Comparison of ENCODE assay signal across 22 cellular contexts in the genomic region with DNA sequence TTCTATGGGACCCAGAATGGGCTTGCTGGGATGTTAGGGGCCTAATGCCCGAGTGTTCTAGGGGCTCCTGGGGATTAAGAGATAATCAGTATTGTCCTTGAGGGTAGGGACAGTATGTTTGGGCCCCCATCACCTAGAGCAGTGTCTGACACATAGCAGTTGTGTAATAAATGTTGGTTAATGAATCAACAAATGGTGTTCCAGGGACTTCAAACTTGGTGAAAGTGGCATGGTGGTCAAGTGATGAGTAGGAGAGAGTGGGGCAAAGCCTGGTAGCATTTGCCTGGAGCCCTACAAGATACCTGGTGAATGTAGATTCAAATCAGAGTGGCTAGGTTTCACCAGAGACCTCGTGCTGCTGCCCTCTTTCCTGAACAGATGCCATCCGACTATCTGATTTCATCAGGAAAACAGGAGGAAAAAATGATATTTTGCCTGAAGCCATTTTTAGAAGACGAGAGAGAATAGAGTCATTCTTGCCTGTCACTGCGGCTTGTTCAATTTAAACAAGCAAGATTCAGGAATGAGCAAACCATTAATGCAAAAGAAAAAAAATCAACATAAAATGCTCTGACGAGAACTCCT.
DNase-seq lines count a peak whose midpoint lies in the region; ATAC-seq, FAIRE-seq and TF ChIP-seq lines count a peak whose summit lies in the region.
"Had no signal": no experiment of that assay in that cellular context is flagged by ENCODE, and none has a peak within 500 bp of the region (broad histone marks: within the 10 kb centered on the region; RNA-seq: fewer than 3 reads in every experiment).

No MANE protein-coding gene starts in this region.

- intact Hi-C loops in endothelial cell of umbilical vein (cut with micrococcal nuclease) = loop anchor here (1.0 to 2.0 kb wide), 2 partner anchors 7 to 396 kb away; a partner anchor contains a TSS

- H3K9me3 Mint-ChIP-seq in activated T-cell treated with anti-CD3 and anti-CD28 coated beads, Interleukin-2, amount 50 U/mL, for 72 hours = no peaks in the 10 kb centered on the region
- H3K9me3 Mint-ChIP-seq: CD4-positive, alpha-beta T cell; H9; neural progenitor cell had no signal

- H3K27me3 ChIP-seq in SJCRH30 (no peaks in the 10 kb centered on the region), endothelial cell of umbilical vein (ENCODE audit: control insufficient read depth in 2 of 2, insufficient read depth in 2 of 2, low read length in 2 of 2) (no peaks in the 10 kb centered on the region), osteoblast (ENCODE audit: insufficient read depth, low read length) (no peaks in the 10 kb centered on the region), MM.1S (replicated peaks; ENCODE audit: insufficient read depth, low read length) (no peaks in the 10 kb centered on the region)
- H3K27me3 ChIP-seq: colonic mucosa, neural progenitor cell had no signal

- peak overlapping the region; percentile 75 for H3K9ac ChIP-seq in endothelial cell of umbilical vein (replicated peaks; ENCODE audit: extremely low read depth, insufficient read depth, low read length)
- H3K9ac ChIP-seq in MM.1S (ENCODE audit: low read length) = no peak overlapping the region
- H3K9ac ChIP-seq: neural progenitor cell had no signal

- H3F3A ChIP-seq in MM.1S (ENCODE audit: insufficient read depth, low read length) = no peaks in the 10 kb centered on the region

- DNase-seq in AG10803 (ENCODE audit: low read depth) (peak; percentile 11), SJCRH30 (peak in 1 of 2 experiments; percentile 38), endothelial cell of umbilical vein (ENCODE audit: low read depth, low spot score) (no peak), osteoblast (ENCODE audit: insufficient read length, low spot score, missing footprints) (no peak), D721Med (ENCODE audit: insufficient read length, low spot score) (no peak), MM.1S (no peak)
- DNase-seq in activated T-cell treated with anti-CD3 and anti-CD28 coated beads, Interleukin-2, amount 50 U/mL, for 72 hours = no peak
- DNase-seq: activated CD8-positive, alpha-beta memory T cell treated with anti-CD3 and anti-CD28 coated beads, Interleukin-2, amount 50 U/mL, for 48 hours; activated gamma-delta T cell; aorta; CD4-positive, alpha-beta T cell; colonic mucosa; H9; left colon; NCI-H1694 treated with DMSO at 0.1 percent for 48 hours; NCI-H510A treated with DMSO at 0.1 percent for 48 hours; T-helper 1 cell had no signal

- no peak overlapping the region for H3K4me3 Mint-ChIP-seq in activated T-cell treated with anti-CD3 and anti-CD28 coated beads, Interleukin-2, amount 50 U/mL, for 72 hours
- H3K4me3 Mint-ChIP-seq: CD4-positive, alpha-beta T cell; H9; IgD-negative memory B cell; neural progenitor cell had no signal

- H4K20me1 ChIP-seq in endothelial cell of umbilical vein (replicated peaks; ENCODE audit: control insufficient read depth, extremely low read depth, insufficient read depth, low read length) = no peaks in the 10 kb centered on the region
- no peaks in the 10 kb centered on the region for H4K20me1 ChIP-seq in osteoblast (ENCODE audit: insufficient read depth, low read length)
- H4K20me1 ChIP-seq in MM.1S (ENCODE audit: insufficient read depth, low read length) = no peaks in the 10 kb centered on the region

- no peak overlapping the region for H2AFZ ChIP-seq in endothelial cell of umbilical vein (ENCODE audit: low read depth, low read length)
- no peak overlapping the region for H2AFZ ChIP-seq in osteoblast (ENCODE audit: low read length)
- H2AFZ ChIP-seq in MM.1S (ENCODE audit: low read length) = no peak overlapping the region
- H2AFZ ChIP-seq: neural progenitor cell had no signal

- CTCF ChIA-PET in endothelial cell of umbilical vein (lab: Charles Lee) = interaction anchor here (0.9 to 3.4 kb wide), 8 partner anchors 8 to 339 kb away, joined by 3 to 25 read pairs (median 15); a partner anchor contains a TSS

- ATAC-seq in activated T-cell treated with anti-CD3 and anti-CD28 coated beads, Interleukin-2, amount 50 U/mL, for 72 hours (replicated peaks in 1 of 2) = no peak
- no peak for ATAC-seq in GM19324 (IDR thresholded peaks at IDR 0.05; ENCODE audit: low FRiP score, unreplicated experiment)
- ATAC-seq: left colon had no signal

- no peaks in the 10 kb centered on the region for H3K36me3 ChIP-seq in SJCRH30
- no peaks in the 10 kb centered on the region for H3K36me3 ChIP-seq in endothelial cell of umbilical vein (ENCODE audit: control insufficient read depth in 2 of 2, extremely low read depth in 1 of 2, insufficient read depth in 2 of 2, low read length in 2 of 2)
- no peaks in the 10 kb centered on the region for H3K36me3 ChIP-seq in osteoblast (ENCODE audit: insufficient read depth, low read length)
- no peaks in the 10 kb centered on the region for H3K36me3 ChIP-seq in MM.1S (replicated peaks; ENCODE audit: insufficient read depth, low read length)
- H3K36me3 ChIP-seq: colonic mucosa, neural progenitor cell had no signal

- POLR2A ChIA-PET in endothelial cell of umbilical vein (lab: Charles Lee) = no interaction called here

- no peaks in the 10 kb centered on the region for H3K9me1 ChIP-seq in endothelial cell of umbilical vein (replicated peaks; ENCODE audit: control insufficient read depth, extremely low read depth, insufficient read depth, low read length)

- no peaks in the 10 kb centered on the region for H3K4me1 Mint-ChIP-seq in activated T-cell treated with anti-CD3 and anti-CD28 coated beads, Interleukin-2, amount 50 U/mL, for 72 hours (ENCODE audit: low read depth)
- H3K4me1 Mint-ChIP-seq: H9, IgD-negative memory B cell had no signal

- H3K4me3 ChIP-seq in AG10803 (ENCODE audit: low read length) (no peak overlapping the region), SJCRH30 (no peak overlapping the region), endothelial cell of umbilical vein (replicated peaks in 1 of 3; ENCODE audit: insufficient read depth in 1 of 3, low read depth in 1 of 3, low read length in 3 of 3) (no peak overlapping the region), osteoblast (ENCODE audit: insufficient read depth, low read length) (no peak overlapping the region), MM.1S (ENCODE audit: low read length) (no peak overlapping the region)
- H3K4me3 ChIP-seq: colonic mucosa, neural progenitor cell had no signal

- H3K79me2 ChIP-seq in endothelial cell of umbilical vein (ENCODE audit: control insufficient read depth, insufficient read depth, low read length) = no peaks in the 10 kb centered on the region
- no peaks in the 10 kb centered on the region for H3K79me2 ChIP-seq in osteoblast (ENCODE audit: insufficient read depth, low read length)
- H3K79me2 ChIP-seq in MM.1S (ENCODE audit: low read length) = no peaks in the 10 kb centered on the region

- H3K36me3 Mint-ChIP-seq in activated T-cell treated with anti-CD3 and anti-CD28 coated beads, Interleukin-2, amount 50 U/mL, for 72 hours (ENCODE audit: insufficient read depth in 2 of 2) = no peaks in the 10 kb centered on the region
- H3K36me3 Mint-ChIP-seq: IgD-negative memory B cell, neural progenitor cell had no signal

- dilution Hi-C loops in endothelial cell of umbilical vein (cut with MboI; ENCODE audit: extremely low pct_ligation_motif_present, low sequenced_read_pairs) = no loop called here

- TF ChIP-seq POLR2A in endothelial cell of umbilical vein (IDR thresholded peaks at IDR 0.05; ENCODE audit: low read depth, low read length) = peak; percentile 15

- H3K4me1 ChIP-seq in SJCRH30 (peaks cover 51% of the 10 kb centered on the region), endothelial cell of umbilical vein (ENCODE audit: control insufficient read depth, extremely low read depth, insufficient read depth, low read length) (peaks cover 63% of the 10 kb centered on the region), osteoblast (ENCODE audit: insufficient read depth, low read length) (peaks cover 47% of the 10 kb centered on the region), MM.1S (ENCODE audit: low read length) (no peaks in the 10 kb centered on the region)
- H3K4me1 ChIP-seq: neural progenitor cell had no signal

- H3K27ac ChIP-seq in SJCRH30 = peak overlapping the region; percentile 90
- H3K27ac ChIP-seq in endothelial cell of umbilical vein (ENCODE audit: insufficient read depth, low read depth, low read length) = peak overlapping the region; percentile 95
- H3K27ac ChIP-seq in osteoblast (ENCODE audit: low read depth, low read length) = peak overlapping the region; percentile 82
- H3K27ac ChIP-seq in MM.1S (ENCODE audit: low read length) = no peak overlapping the region
- H3K27ac ChIP-seq: colonic mucosa, HL-60, neural progenitor cell had no signal

- peak overlapping the region; percentile 26 for H3K4me2 ChIP-seq in endothelial cell of umbilical vein (ENCODE audit: insufficient read depth, low read length)
- peak overlapping the region; percentile 3 for H3K4me2 ChIP-seq in osteoblast (ENCODE audit: insufficient read depth, low read length)
- H3K4me2 ChIP-seq in MM.1S (ENCODE audit: low read depth, low read length) = no peak overlapping the region
- H3K4me2 ChIP-seq: neural progenitor cell had no signal

- FAIRE-seq in endothelial cell of umbilical vein (lab: Jason Lieb, UNC) = no peak
- FAIRE-seq in D721Med (lab: Jason Lieb, UNC) = no peak
- FAIRE-seq: GM12891 had no signal

- no peaks in the 10 kb centered on the region for H3K9me2 ChIP-seq in MM.1S (replicated peaks; ENCODE audit: insufficient read depth, low read length)

- peaks cover 51% of the 10 kb centered on the region for H3K27me3 Mint-ChIP-seq in activated T-cell treated with anti-CD3 and anti-CD28 coated beads, Interleukin-2, amount 50 U/mL, for 72 hours (ENCODE audit: low read depth)

- no peak for TF ChIP-seq CTCF in AG10803 (conservative IDR thresholded peaks at IDR 0.05; ENCODE audit: low read length)
- no peak for TF ChIP-seq CTCF in endothelial cell of umbilical vein (IDR thresholded peaks at IDR 0.05; ENCODE audit: extremely low read depth in 1 of 2, insufficient read depth in 1 of 2, low read depth in 1 of 2, low read length in 2 of 2)
- no peak for TF ChIP-seq CTCF in osteoblast (IDR thresholded peaks at IDR 0.05; ENCODE audit: extremely low read depth, low read depth, low read length)
- TF ChIP-seq CTCF in D721Med (IDR thresholded peaks at IDR 0.05; ENCODE audit: insufficient read depth, missing control alignments) = no peak
- TF ChIP-seq CTCF in MM.1S (IDR thresholded peaks at IDR 0.05; ENCODE audit: low read length) = no peak

- no TSS peak for BruUV-seq in endothelial cell of umbilical vein (replicated peaks; lab: Mats Ljungman, UMichigan)

- no peak overlapping the region for H3K27ac Mint-ChIP-seq in activated T-cell treated with anti-CD3 and anti-CD28 coated beads, Interleukin-2, amount 50 U/mL, for 72 hours
- H3K27ac Mint-ChIP-seq: CD4-positive, alpha-beta T cell; H9; IgD-negative memory B cell; neural progenitor cell had no signal

- H3K9me3 ChIP-seq in SJCRH30 (replicated peaks) = no peaks in the 10 kb centered on the region
- no peaks in the 10 kb centered on the region for H3K9me3 ChIP-seq in endothelial cell of umbilical vein (replicated peaks; ENCODE audit: control insufficient read depth, insufficient read depth, low read length)
- H3K9me3 ChIP-seq in osteoblast (ENCODE audit: low read depth, low read length) = no peaks in the 10 kb centered on the region
- no peaks in the 10 kb centered on the region for H3K9me3 ChIP-seq in MM.1S (replicated peaks; ENCODE audit: insufficient read depth, low read length)
- H3K9me3 ChIP-seq: colonic mucosa had no signal

TF ChIP-seq in endothelial cell of umbilical vein, 7 proteins besides CTCF, POLR2A, EP300 and RAD21 (continues in another document):
- TF ChIP-seq POLR2AphosphoS5 (IDR thresholded peaks at IDR 0.05; ENCODE audit: insufficient read depth, low read depth, low read length) = no peak
